Comparison of ENCODE assay signal across 13 cellular contexts in genomic region chr10:48457949-48458661, GRCh38.
"Had no signal": no experiment of that assay in that cellular context is flagged by ENCODE, and none has a peak within 500 bp of the region (broad histone marks: within the 10 kb centered on the region; RNA-seq: fewer than 3 reads in every experiment).

No MANE protein-coding gene starts in this region.

- H3K27ac Mint-ChIP-seq: activated CD4-positive, alpha-beta T cell treated with anti-CD3 and anti-CD28 coated beads, Interleukin-2, amount 10 ng/mL, durations not matched to agents 7 days and 5 days; activated T-helper 2 cell treated with anti-CD3 and anti-CD28 coated beads, Interferon-gamma antibody, Interleukin-2, Interleukin-4, amounts not matched to agents 10 μg/mL and 5 μg/mL and 100 μg/mL, durations not matched to agents 14 hours and 24 hours and 36 hours; effector memory CD8-positive, alpha-beta T cell; mesothelial cell of epicardium; stimulated activated effector memory CD8-positive, alpha-beta T cell treated with anti-CD3 and anti-CD28 coated beads, Interleukin-12 subunit alpha, Interleukin-12 subunit beta, amount 100 ng/mL, for 72 hours had no signal

- H3K9me3 Mint-ChIP-seq: activated CD4-positive, alpha-beta T cell treated with anti-CD3 and anti-CD28 coated beads, Interleukin-2, amount 10 ng/mL, durations not matched to agents 7 days and 5 days; activated T-helper 2 cell treated with anti-CD3 and anti-CD28 coated beads, Interferon-gamma antibody, Interleukin-2, Interleukin-4, amounts not matched to agents 10 μg/mL and 5 μg/mL and 100 μg/mL, durations not matched to agents 14 hours and 24 hours and 36 hours; effector memory CD8-positive, alpha-beta T cell; stimulated activated effector memory CD8-positive, alpha-beta T cell treated with anti-CD3 and anti-CD28 coated beads, Interleukin-12 subunit alpha, Interleukin-12 subunit beta, amount 100 ng/mL, for 72 hours had no signal

- H3K9me3 ChIP-seq: ascending aorta, gastroesophageal sphincter, right atrium auricular region, tibial nerve had no signal

- H3K27ac ChIP-seq: ascending aorta, cardiac muscle cell, gastroesophageal sphincter, right atrium auricular region, tibial nerve, VCaP had no signal

- H3K27me3 Mint-ChIP-seq: activated CD4-positive, alpha-beta T cell treated with anti-CD3 and anti-CD28 coated beads, Interleukin-2, amount 10 ng/mL, durations not matched to agents 7 days and 5 days had no signal

- DNase-seq: activated CD4-positive, alpha-beta T cell treated with anti-CD3 and anti-CD28 coated beads, Interleukin-2, amount 10 ng/mL, durations not matched to agents 7 days and 5 days; cortex of kidney; effector memory CD8-positive, alpha-beta T cell had no signal

- ATAC-seq: effector memory CD8-positive, alpha-beta T cell; gastroesophageal sphincter; stimulated activated effector memory CD8-positive, alpha-beta T cell treated with anti-CD3 and anti-CD28 coated beads, Interleukin-12 subunit alpha, Interleukin-12 subunit beta, amount 100 ng/mL, for 72 hours had no signal

- H3K4me1 ChIP-seq: ascending aorta, tibial nerve had no signal

- H3K4me3 ChIP-seq: ascending aorta, cardiac muscle cell, gastroesophageal sphincter, right atrium auricular region, smooth muscle cell, tibial nerve had no signal

- H3K36me3 ChIP-seq: ascending aorta, cardiac muscle cell, gastroesophageal sphincter, right atrium auricular region, tibial nerve had no signal

- H3K27me3 ChIP-seq: ascending aorta, cardiac muscle cell, right atrium auricular region, tibial nerve had no signal

- H3K4me2 ChIP-seq: smooth muscle cell had no signal

- H3K36me3 Mint-ChIP-seq: mesothelial cell of epicardium; stimulated activated effector memory CD8-positive, alpha-beta T cell treated with anti-CD3 and anti-CD28 coated beads, Interleukin-12 subunit alpha, Interleukin-12 subunit beta, amount 100 ng/mL, for 72 hours had no signal

- H3K4me3 Mint-ChIP-seq: activated CD4-positive, alpha-beta T cell treated with anti-CD3 and anti-CD28 coated beads, Interleukin-2, amount 10 ng/mL, durations not matched to agents 7 days and 5 days; effector memory CD8-positive, alpha-beta T cell; mesothelial cell of epicardium; stimulated activated effector memory CD8-positive, alpha-beta T cell treated with anti-CD3 and anti-CD28 coated beads, Interleukin-12 subunit alpha, Interleukin-12 subunit beta, amount 100 ng/mL, for 72 hours had no signal

- H3K4me1 Mint-ChIP-seq: activated CD4-positive, alpha-beta T cell treated with anti-CD3 and anti-CD28 coated beads, Interleukin-2, amount 10 ng/mL, durations not matched to agents 7 days and 5 days; stimulated activated effector memory CD8-positive, alpha-beta T cell treated with anti-CD3 and anti-CD28 coated beads, Interleukin-12 subunit alpha, Interleukin-12 subunit beta, amount 100 ng/mL, for 72 hours had no signal
